Comparison of ENCODE assay signal across 8 cellular contexts in the genomic region with DNA sequence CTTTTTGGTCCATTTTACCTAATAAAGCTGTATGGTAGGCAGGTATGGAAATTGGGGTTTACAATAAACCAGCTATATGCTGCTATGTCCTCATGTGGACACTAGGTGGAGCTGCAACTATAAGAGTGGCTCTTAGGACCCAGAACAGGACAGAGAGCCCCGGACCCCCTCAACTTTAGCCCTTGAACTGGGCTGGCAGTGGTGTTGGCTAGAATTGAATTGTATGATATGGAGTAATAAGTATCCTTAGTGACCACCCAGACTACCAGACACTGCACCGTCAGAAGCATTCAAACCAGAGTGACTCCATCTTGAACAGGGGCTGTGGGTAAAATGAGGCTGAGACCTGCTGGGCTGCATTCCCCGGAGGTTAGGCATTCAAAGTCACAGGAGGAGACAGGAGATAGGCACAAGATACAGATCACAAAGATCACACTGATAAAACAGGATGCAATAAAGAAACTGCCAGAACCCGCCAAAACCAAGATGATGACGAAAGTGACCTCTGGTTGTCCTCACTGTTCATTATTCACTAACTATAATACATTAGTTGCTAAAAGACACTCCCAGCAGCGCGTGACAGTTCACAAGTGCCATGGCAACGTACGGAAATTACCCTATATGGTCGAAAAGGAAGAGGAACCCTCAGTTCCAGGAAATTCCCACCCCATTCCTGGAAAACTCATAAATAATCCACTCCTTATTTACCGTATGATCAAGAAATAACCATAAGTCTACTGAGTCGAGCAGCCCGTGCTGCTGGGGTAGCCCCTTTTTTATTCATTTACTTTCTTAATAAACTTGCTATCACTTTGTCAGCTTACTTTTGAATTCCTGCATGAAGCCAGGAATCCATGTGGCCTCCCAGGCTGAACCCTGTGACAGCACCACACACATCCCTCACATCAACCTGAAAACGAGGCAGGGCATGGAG.
DNase-seq lines count a peak whose midpoint lies in the region; ATAC-seq and TF ChIP-seq lines count a peak whose summit lies in the region.

No MANE protein-coding gene starts in this region.

- DNase-seq in GM10248 (ENCODE audit: extremely low spot score) (peak; percentile 75), NCI-H187 treated with DMSO at 0.1 percent for 48 hours (lab: John Stamatoyannopoulos, UW) (peak; percentile 21), kidney glomerular epithelial cell (lab: John Stamatoyannopoulos, UW) (peak; percentile 11)
- peak; percentile 63 for DNase-seq in central memory CD4-positive, alpha-beta T cell
- peak; percentile 56 to 62 for DNase-seq in stimulated activated CD4-positive, alpha-beta T cell treated with anti-CD3 and anti-CD28 coated beads, Interleukin-2, amount 100 ng/mL, for 24 hours

- POLR2A ChIA-PET in GM10248 (lab: Yijun Ruan, JAX) = interaction anchor here (1.0 kb wide), 1 partner anchor 17 kb away, joined by 3 read pairs; no protein-coding TSS in a partner anchor

- peak; percentile 79 for TF ChIP-seq CTCF in GM10248 (IDR thresholded peaks at IDR 0.05; ENCODE audit: control extremely low read depth, extremely low read depth, low read depth, missing control alignments)
- peak; percentile 80 for TF ChIP-seq CTCF in WI38 (IDR thresholded peaks at IDR 0.05; ENCODE audit: low read depth, low read length)

- peak; percentile 60 for ATAC-seq in HG02610 (IDR thresholded peaks at IDR 0.05; ENCODE audit: unreplicated experiment)
- no peak for ATAC-seq in HG03097 (IDR thresholded peaks at IDR 0.05; ENCODE audit: low FRiP score, unreplicated experiment)

- CTCF ChIA-PET in GM10248 (lab: Yijun Ruan, JAX) = interaction anchor here (0.6 to 4.0 kb wide), 43 partner anchors 11 to 319 kb away, joined by 3 to 45 read pairs (median 4); a partner anchor contains a TSS

- H3K4me3 ChIP-seq in WI38 (ENCODE audit: low read depth, low read length) = no peak overlapping the region

Comparison
In these comparisons a context has a peak if more than half of its experiments do, and no peak if none do; other contexts are left out.
1. DNase-seq: peak in every context shown above with its lines; median percentile 75 in GM10248; 63 in central memory CD4-positive, alpha-beta T cell; 59 in stimulated activated CD4-positive, alpha-beta T cell treated with anti-CD3 and anti-CD28 coated beads, Interleukin-2, amount 100 ng/mL, for 24 hours; 21 in NCI-H187 treated with DMSO at 0.1 percent for 48 hours; 11 in kidney glomerular epithelial cell.